In genomic region chr17:45675012-45675411, GRCh38 we compare ENCODE assay signal across 26 cellular contexts.
DNase-seq lines count a peak whose midpoint lies in the region; ATAC-seq, FAIRE-seq and TF ChIP-seq lines count a peak whose summit lies in the region.
"Had no signal": no experiment of that assay in that cellular context is flagged by ENCODE, and none has a peak within 500 bp of the region (broad histone marks: within the 10 kb centered on the region; RNA-seq: fewer than 3 reads in every experiment).

No MANE protein-coding gene starts in this region.

- no peaks in the 10 kb centered on the region for H3K27me3 ChIP-seq in lung (ENCODE audit: control insufficient read depth, insufficient read depth)

- 60 to 77% methylated on average over 7 of the region's 7 CpGs for WGBS in lung, 2 donors

- in situ Hi-C loops in ACHN (cut with HindIII; ENCODE audit: low pct_ligation_motif_present, low pct_unique_long_range_greater_than_20kb, low sequenced_read_pairs) = no loop called here

- DNase-seq in NCI-H2107 treated with DMSO at 0.1 percent for 48 hours (lab: John Stamatoyannopoulos, UW; ENCODE audit: unreplicated experiment) (peak; percentile 54), NCI-H2107 (lab: John Stamatoyannopoulos, UW) (no peak), NCI-H69 (lab: John Stamatoyannopoulos, UW) (peak; percentile 90), lung (ENCODE audit: low spot score) (peak; percentile 41), ACHN (no peak), GDM1 (lab: John Stamatoyannopoulos, UW) (no peak), GM12892 (ENCODE audit: insufficient read length) (no peak)
- DNase-seq in activated CD8-positive, alpha-beta T cell treated with anti-CD3 and anti-CD28 coated beads for 36 hours = no peak
- DNase-seq: 8988T; CD4-positive, CD25-positive, alpha-beta regulatory T cell; DMS153; MM.1S; NCI-H1092; NCI-H146; NCI-H1930; NCI-H2171 treated with DMSO at 0.1 percent for 48 hours; NCI-H446; NCI-H524 treated with DMSO at 0.1 percent for 48 hours; NCI-H82; Right ventricle myocardium superior; RPMI8226 had no signal

- H3K4me1 ChIP-seq in lung (ENCODE audit: control insufficient read depth in 2 of 2, insufficient read depth in 2 of 2, low read length in 2 of 2) = no peaks in the 10 kb centered on the region
- H3K4me1 ChIP-seq: SJSA1 had no signal

- H3K4me3 ChIP-seq in lung = no peak overlapping the region
- H3K4me3 ChIP-seq: SJSA1 had no signal

- TF ChIP-seq POLR2A in GM12892 (IDR thresholded peaks at IDR 0.05; ENCODE audit: low read depth, low read length) = no peak

- CTCF ChIA-PET in activated CD8-positive, alpha-beta T cell treated with anti-CD3 and anti-CD28 coated beads for 36 hours (lab: Charles Lee) = interaction anchor here (1.0 kb wide), 1 partner anchor 35 kb away, joined by 3 read pairs; no protein-coding TSS in a partner anchor

- H3K4me3 Mint-ChIP-seq in activated CD8-positive, alpha-beta T cell treated with anti-CD3 and anti-CD28 coated beads for 36 hours = no peak overlapping the region
- H3K4me3 Mint-ChIP-seq: CD4-positive, CD25-positive, alpha-beta regulatory T cell; IgD-negative memory B cell had no signal

- no peaks in the 10 kb centered on the region for H3K4me1 Mint-ChIP-seq in activated CD8-positive, alpha-beta T cell treated with anti-CD3 and anti-CD28 coated beads for 36 hours (ENCODE audit: low read depth)
- H3K4me1 Mint-ChIP-seq: CD4-positive, CD25-positive, alpha-beta regulatory T cell; IgD-negative memory B cell had no signal

- no peak overlapping the region for H3K27ac ChIP-seq in lung (ENCODE audit: low read depth in 1 of 2, low read length in 1 of 2)
- H3K27ac ChIP-seq: HL-60, KMS-11, SJSA1 had no signal

- ATAC-seq in lung (ENCODE audit: insufficient read depth, low FRiP score) = peak; percentile 34
- no peak for ATAC-seq in activated CD8-positive, alpha-beta T cell treated with anti-CD3 and anti-CD28 coated beads for 36 hours
- ATAC-seq: HCT116 had no signal

- peaks cover 1% of the 10 kb centered on the region for H3K27me3 Mint-ChIP-seq in activated CD8-positive, alpha-beta T cell treated with anti-CD3 and anti-CD28 coated beads for 36 hours

- FAIRE-seq in GM12892 (lab: Jason Lieb, UNC) = no peak

- no peaks in the 10 kb centered on the region for H3K9me3 Mint-ChIP-seq in activated CD8-positive, alpha-beta T cell treated with anti-CD3 and anti-CD28 coated beads for 36 hours

- no peak for TF ChIP-seq CTCF in lung (IDR thresholded peaks at IDR 0.05; ENCODE audit: control extremely low read depth, extremely low read depth)
- no peak for TF ChIP-seq CTCF in activated CD8-positive, alpha-beta T cell treated with anti-CD3 and anti-CD28 coated beads for 36 hours (IDR thresholded peaks at IDR 0.05)

- intact Hi-C loops in activated CD8-positive, alpha-beta T cell treated with anti-CD3 and anti-CD28 coated beads for 36 hours (cut with micrococcal nuclease) = no loop called here

- H3K27ac Mint-ChIP-seq in activated CD8-positive, alpha-beta T cell treated with anti-CD3 and anti-CD28 coated beads for 36 hours = no peak overlapping the region
- H3K27ac Mint-ChIP-seq: CD4-positive, CD25-positive, alpha-beta regulatory T cell; IgD-negative memory B cell had no signal

- POLR2A ChIA-PET in activated CD8-positive, alpha-beta T cell treated with anti-CD3 and anti-CD28 coated beads for 36 hours (lab: Charles Lee) = no interaction called here

- H3K36me3 Mint-ChIP-seq in activated CD8-positive, alpha-beta T cell treated with anti-CD3 and anti-CD28 coated beads for 36 hours (ENCODE audit: low read depth) = no peaks in the 10 kb centered on the region
- H3K36me3 Mint-ChIP-seq: CD4-positive, CD25-positive, alpha-beta regulatory T cell had no signal

- no peaks in the 10 kb centered on the region for H3K36me3 ChIP-seq in lung (ENCODE audit: control insufficient read depth in 2 of 2, insufficient read depth in 2 of 2, low read length in 2 of 2)
- H3K36me3 ChIP-seq: SJSA1 had no signal

- H3K9me3 ChIP-seq in lung (ENCODE audit: control insufficient read depth in 2 of 2, insufficient read depth in 1 of 2, low read length in 1 of 2) = peaks cover 0 to 16% of the 10 kb centered on the region in 2 donors

Comparison
In these comparisons a context has a peak if more than half of its experiments do, and no peak if none do; other contexts are left out.
1. DNase-seq: peak in NCI-H2107 treated with DMSO at 0.1 percent for 48 hours (single experiment), NCI-H69 (single experiment) and lung (single experiment); none in NCI-H2107 (single experiment), activated CD8-positive, alpha-beta T cell treated with anti-CD3 and anti-CD28 coated beads for 36 hours (single experiment), ACHN (single experiment), GDM1 (single experiment) and GM12892 (single experiment).